ENCODE assay signal across 1 cellular context in genomic region chr9:136807281-136808074, GRCh38.
TF ChIP-seq lines count a peak whose summit lies in the region.

RABL6 (plus strand) TSS chr9:136807948; CDS start chr9:136808197, 249 bp downstream.

TF ChIP-seq in HepG2, 621 proteins besides CTCF, POLR2A, EP300 and RAD21 (continued from another document and continues in another):
- TF ChIP-seq CEBPZ (IDR thresholded peaks at IDR 0.05; ENCODE audit: low read length) (no peak), IRF2 (CRISPR knock-in tag; IDR thresholded peaks at IDR 0.05) (0 out of 2 replicates have a peak, but pooled peaks have one; percentile 40), ZNF770 (CRISPR knock-in tag; IDR thresholded peaks at IDR 0.05) (no peak), PATZ1 (CRISPR knock-in tag; IDR thresholded peaks at IDR 0.05) (no peak), THAP9 (CRISPR knock-in tag; IDR thresholded peaks at IDR 0.05; ENCODE audit: borderline replicate concordance) (peak; percentile 22; the same call in 1 of the 2 replicates), ATF1 (CRISPR knock-in tag; IDR thresholded peaks at IDR 0.05) (no peak), PHB2 (IDR thresholded peaks at IDR 0.05; ENCODE audit: partially characterized antibody) (no peak), MIXL1 (CRISPR knock-in tag; IDR thresholded peaks at IDR 0.05) (no peak), PRDM4 (CRISPR knock-in tag; IDR thresholded peaks at IDR 0.05; ENCODE audit: borderline replicate concordance) (no peak), MTF2 (CRISPR knock-in tag; IDR thresholded peaks at IDR 0.05; ENCODE audit: borderline replicate concordance) (no peak), AFF4 (CRISPR knock-in tag; IDR thresholded peaks at IDR 0.05) (peak; percentile 52; the same call in 1 of the 2 replicates), CHCHD3 (CRISPR knock-in tag; IDR thresholded peaks at IDR 0.05) (no peak), DNMT1 (CRISPR knock-in tag; IDR thresholded peaks at IDR 0.05) (no peak; the same call in 1 of the 2 replicates), ZNF574 (CRISPR knock-in tag; IDR thresholded peaks at IDR 0.05) (peak; percentile 31), EHMT2 (IDR thresholded peaks at IDR 0.05; ENCODE audit: borderline replicate concordance, low read depth, low read length) (no peak), BRCA1 (CRISPR knock-in tag; IDR thresholded peaks at IDR 0.05) (no peak; the same call in 1 of the 2 replicates), ZNF335 (CRISPR knock-in tag; IDR thresholded peaks at IDR 0.05) (0 out of 2 replicates have a peak, but pooled peaks have one; percentile 40), NFKB2 (CRISPR knock-in tag; IDR thresholded peaks at IDR 0.05; ENCODE audit: borderline replicate concordance) (peak; percentile 40; the same call in 1 of the 2 replicates), HOXA3 (CRISPR knock-in tag; IDR thresholded peaks at IDR 0.05) (peak; percentile 58; the same call in 1 of the 2 replicates), ZNF180 (CRISPR knock-in tag; IDR thresholded peaks at IDR 0.05; ENCODE audit: borderline replicate concordance, low read depth) (no peak), SIN3B (IDR thresholded peaks at IDR 0.05; ENCODE audit: low read length) (0 out of 2 replicates have a peak, but pooled peaks have one; percentile 19), ZNF124 (CRISPR knock-in tag; IDR thresholded peaks at IDR 0.05) (no peak), CREB3 (CRISPR knock-in tag; IDR thresholded peaks at IDR 0.05) (no peak), ZNF280D (CRISPR knock-in tag; IDR thresholded peaks at IDR 0.05) (no peak), ZNF430 (CRISPR knock-in tag; IDR thresholded peaks at IDR 0.05) (peak; percentile 46; the same call in 1 of the 2 replicates)
